In the genomic region with DNA sequence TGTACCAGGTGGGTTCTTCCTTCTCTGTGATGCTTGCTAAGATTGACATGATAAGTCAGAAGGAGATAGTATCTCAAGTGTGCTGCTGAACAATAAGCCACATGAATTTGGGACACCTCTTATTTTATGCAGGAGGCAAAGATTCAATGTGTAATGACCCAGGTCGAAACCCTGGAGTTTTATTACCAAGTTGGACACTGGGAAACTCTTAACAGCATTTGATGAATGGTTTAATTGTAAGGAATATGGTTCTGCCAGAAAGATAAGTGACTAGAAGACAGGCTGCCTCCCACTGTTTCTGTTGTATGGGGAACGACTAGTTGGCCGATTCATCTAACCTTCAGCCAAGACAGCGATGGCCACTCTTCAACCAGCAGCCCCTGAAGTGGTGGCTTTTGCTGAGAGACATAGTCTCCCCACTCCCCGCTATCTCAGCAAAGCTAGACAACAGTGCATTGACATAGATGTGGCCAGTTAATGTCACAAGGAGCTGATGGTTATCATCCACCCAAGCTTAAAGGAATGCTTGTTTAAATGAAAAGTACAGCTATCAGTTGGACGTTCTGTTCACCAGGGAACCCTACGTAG, we compare ENCODE assay signal across 15 cellular contexts.
"Had no signal": no experiment of that assay in that cellular context is flagged by ENCODE, and none has a peak within 500 bp of the region (broad histone marks: within the 10 kb centered on the region; RNA-seq: fewer than 3 reads in every experiment).

No MANE protein-coding gene starts in this region.

- DNase-seq: activated CD4-positive, alpha-beta T cell treated with anti-CD3 and anti-CD28 coated beads, Interleukin-2, amount 50 U/mL, for 4 hours; activated naive CD4-positive, alpha-beta T cell; activated T-cell treated with anti-CD3 and anti-CD28 coated beads for 4 hours; left lung; mammary epithelial cell; naive B cell; ovary; sigmoid colon; spleen; stimulated activated CD4-positive, alpha-beta T cell treated with anti-CD3 and anti-CD28 coated beads, Interleukin-1b, Interleukin-23, amount 100 ng/mL, for 48 hours had no signal

- H3K27me3 Mint-ChIP-seq: naive B cell had no signal

- FAIRE-seq: islet of Langerhans had no signal

- H3K4me3 Mint-ChIP-seq: naive B cell had no signal

- H3K27ac ChIP-seq: ascending aorta, breast epithelium, left lung, ovary, sigmoid colon, spleen, thoracic aorta had no signal

- H3K9me3 Mint-ChIP-seq: naive B cell had no signal

- ATAC-seq: activated CD4-positive, CD25-positive, alpha-beta regulatory T cell treated with anti-CD3 and anti-CD28 coated beads, Interleukin-2, amount 50 U/mL, for 24 hours; left lung had no signal

- H3K36me3 ChIP-seq: breast epithelium, ovary had no signal

- H3K27me3 ChIP-seq: ascending aorta, breast epithelium, left lung, ovary, sigmoid colon, spleen had no signal

- H3K4me1 ChIP-seq: ascending aorta, breast epithelium, left lung, spleen had no signal

- H3K4me3 ChIP-seq: ascending aorta, breast epithelium, left lung, ovary, sigmoid colon, spleen, thoracic aorta had no signal

- H3K9me3 ChIP-seq: ascending aorta, breast epithelium, left lung, ovary, sigmoid colon, spleen, thoracic aorta had no signal
